ENCODE assay signal across 1 cellular context in genomic region chr16:46747777-46748651, GRCh38.
TF ChIP-seq lines count a peak whose summit lies in the region.

Gene MYLK3 (minus strand): TSS chr16:46748344. CDS start chr16:46748193, 151 bp downstream.

TF ChIP-seq in HepG2, 621 proteins besides CTCF, POLR2A, EP300 and RAD21 (continued from another document and continues in another):
- TF ChIP-seq PITX1 (CRISPR knock-in tag; IDR thresholded peaks at IDR 0.05) (0 out of 2 replicates have a peak, but pooled peaks have one; percentile 2), TARDBP (CRISPR knock-in tag; IDR thresholded peaks at IDR 0.05) (0 out of 2 replicates have a peak, but pooled peaks have one; percentile 10), BCL6 (CRISPR knock-in tag; IDR thresholded peaks at IDR 0.05) (peak; percentile 25; the same call in 1 of the 2 replicates), GMEB1 (CRISPR knock-in tag; IDR thresholded peaks at IDR 0.05; ENCODE audit: borderline replicate concordance) (peak; percentile 36; the same call in 1 of the 2 replicates), ZNF768 (CRISPR knock-in tag; IDR thresholded peaks at IDR 0.05) (peak; percentile 57; the same call in 1 of the 2 replicates), ZBTB7A (CRISPR knock-in tag; IDR thresholded peaks at IDR 0.05) (peak; percentile 67; the same call in 1 of the 2 replicates), HMGXB4 (CRISPR knock-in tag; IDR thresholded peaks at IDR 0.05; ENCODE audit: borderline replicate concordance in 1 of 2, low read depth in 1 of 2) (peak in 1 of 2 experiments; percentile 31; a peak in 1 of 4 replicates), ZFP91 (CRISPR knock-in tag; IDR thresholded peaks at IDR 0.05; ENCODE audit: borderline replicate concordance) (peak; percentile 2), HOXA7 (CRISPR knock-in tag; IDR thresholded peaks at IDR 0.05) (no peak), ATM (IDR thresholded peaks at IDR 0.05; ENCODE audit: borderline replicate concordance) (no peak), ZNF660 (CRISPR knock-in tag; IDR thresholded peaks at IDR 0.05; ENCODE audit: borderline replicate concordance, low read depth) (peak; percentile 48; the same call in 1 of the 2 replicates), MXD1 (CRISPR knock-in tag; IDR thresholded peaks at IDR 0.05) (peak; percentile 79), IRF9 (CRISPR knock-in tag; IDR thresholded peaks at IDR 0.05; ENCODE audit: borderline replicate concordance) (0 out of 2 replicates have a peak, but pooled peaks have one; percentile 14), THAP8 (CRISPR knock-in tag; IDR thresholded peaks at IDR 0.05; ENCODE audit: borderline replicate concordance) (no peak), ZNF329 (CRISPR knock-in tag; IDR thresholded peaks at IDR 0.05; ENCODE audit: low read depth) (no peak), ZNF761 (CRISPR knock-in tag; conservative IDR thresholded peaks at IDR 0.05) (no peak), SALL1 (CRISPR knock-in tag; IDR thresholded peaks at IDR 0.05) (peak; percentile 32; the same call in 1 of the 2 replicates), NR2F2 (IDR thresholded peaks at IDR 0.05; ENCODE audit: borderline replicate concordance, low read depth) (no peak), PBX2 (CRISPR knock-in tag; IDR thresholded peaks at IDR 0.05) (peak; percentile 83; the same call in 1 of the 2 replicates), ZNF451 (CRISPR knock-in tag; IDR thresholded peaks at IDR 0.05) (peak; percentile 35; the same call in 1 of the 2 replicates), ONECUT2 (CRISPR knock-in tag; IDR thresholded peaks at IDR 0.05) (no peak), ZNF609 (CRISPR knock-in tag; IDR thresholded peaks at IDR 0.05; ENCODE audit: borderline replicate concordance) (0 out of 2 replicates have a peak, but pooled peaks have one; percentile 36), ZNF598 (CRISPR knock-in tag; IDR thresholded peaks at IDR 0.05; ENCODE audit: borderline replicate concordance) (0 out of 2 replicates have a peak, but pooled peaks have one; percentile 18), ARNTL (CRISPR knock-in tag; IDR thresholded peaks at IDR 0.05) (0 out of 2 replicates have a peak, but pooled peaks have one; percentile 37), PHF8 (CRISPR knock-in tag; IDR thresholded peaks at IDR 0.05) (peak; percentile 48; the same call in 1 of the 2 replicates), ZNF687 (CRISPR knock-in tag; IDR thresholded peaks at IDR 0.05) (peak; percentile 61), PPARG (CRISPR knock-in tag; conservative IDR thresholded peaks at IDR 0.05) (no peak), TEAD3 (CRISPR knock-in tag; optimal IDR thresholded peaks at IDR 0.05; ENCODE audit: borderline replicate concordance) (peak; percentile 90), HIC2 (CRISPR knock-in tag; IDR thresholded peaks at IDR 0.05; ENCODE audit: low read depth) (0 out of 2 replicates have a peak, but pooled peaks have one; percentile 29), THRA (CRISPR knock-in tag; IDR thresholded peaks at IDR 0.05; ENCODE audit: borderline replicate concordance) (peak; percentile 89; the same call in 1 of the 2 replicates), MIXL1 (CRISPR knock-in tag; IDR thresholded peaks at IDR 0.05) (no peak)
